ENCODE assay signal across 8 cellular contexts in the genomic region with DNA sequence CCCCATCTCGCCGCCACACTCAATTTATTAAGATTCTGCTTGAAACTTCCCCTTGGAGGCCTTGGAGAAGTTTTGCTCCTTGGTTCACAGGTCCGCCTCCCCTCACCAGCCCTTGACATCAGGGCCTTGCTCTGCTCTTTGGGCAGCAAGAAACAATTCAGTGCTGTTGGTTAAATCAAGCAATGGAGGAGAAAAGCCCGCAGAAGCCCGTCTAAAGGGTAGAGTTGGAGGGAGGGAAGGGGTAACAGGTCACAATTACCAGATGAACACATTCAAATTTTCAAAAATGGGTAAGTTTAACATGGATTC. TPM values are rescaled to one million over a fixed set of nuclear protein-coding genes. Genes with fewer than 3 reads are reported as not detected.
DNase-seq lines count a peak whose midpoint lies in the region; ATAC-seq and TF ChIP-seq lines count a peak whose summit lies in the region.

No MANE protein-coding gene starts in this region.

- H3K27ac ChIP-seq in SJSA1 (peak overlapping the region; percentile 95), dorsolateral prefrontal cortex (peak overlapping the region in 58 of 59 donors; percentile 4 to 95 (median 84)), aorta (ENCODE audit: low read depth in 1 of 2, low read length in 2 of 2) (peak overlapping the region; percentile 5 to 59)

- H3K36me3 ChIP-seq in SJSA1 (peaks cover 41% of the 10 kb centered on the region), aorta (ENCODE audit: control insufficient read depth in 1 of 2, insufficient read depth in 2 of 2, low read length in 1 of 2) (peaks cover 0 to 3% of the 10 kb centered on the region in 2 donors)

- peak overlapping the region; percentile 92 for H3K4me3 ChIP-seq in SJSA1
- H3K4me3 ChIP-seq in dorsolateral prefrontal cortex = peak overlapping the region; percentile 62 to 98 (median 84)
- peak overlapping the region; percentile 65 to 77 for H3K4me3 ChIP-seq in aorta (ENCODE audit: low read length in 2 of 2)

- in situ Hi-C loops in ACHN (cut with HindIII; ENCODE audit: low pct_ligation_motif_present, low pct_unique_long_range_greater_than_20kb, low sequenced_read_pairs) = no loop called here

- TF ChIP-seq CTCF in dorsolateral prefrontal cortex (IDR thresholded peaks at IDR 0.05 in 54 of 56, conservative IDR thresholded peaks at IDR 0.05 in 2 of 56; ENCODE audit: low read depth in 1 of 56, partially characterized antibody in 56 of 56) = no peak

- intact Hi-C loops in dorsolateral prefrontal cortex (cut with DNase I) = loop anchor here (1.0 to 10.0 kb wide), 3 partner anchors 114 to 231 kb away; partner anchors contain the start of genes HSPBAP1 (in 1 of the 2) and SLC49A4 (in 1 of the 2)
- intact Hi-C loops in aorta (cut with DNase I) = loop anchor here in 1 of 2 donors (5.0 kb wide), 1 partner anchor 119 kb away; the partner anchor contains the start of gene PARP14

- DNase-seq in ACHN (peak; percentile 14), SJSA1 (ENCODE audit: low read depth in 1 of 2, low spot score in 2 of 2) (no peak), dorsolateral prefrontal cortex (no peak), mucosa of gallbladder (ENCODE audit: low spot score) (peak; percentile 12), aorta (peak in 1 of 2 donors; percentile 50), SKM-1 treated with dmso at 0.1 percent for 144 hours (lab: John Stamatoyannopoulos, UW; ENCODE audit: unreplicated experiment) (no peak)

- H3K4me1 ChIP-seq in SJSA1 (replicated peaks) (peaks cover 10% of the 10 kb centered on the region), aorta (ENCODE audit: control insufficient read depth in 1 of 2, insufficient read depth in 2 of 2, low read length in 2 of 2) (no peaks in the 10 kb centered on the region)

- WGBS in aorta, 2 donors = 36% methylated on average over 5 of the region's 5 CpGs

- ATAC-seq in GM19455 (IDR thresholded peaks at IDR 0.05; ENCODE audit: unreplicated experiment) = peak; percentile 11
- ATAC-seq in aorta (ENCODE audit: low FRiP score) = no peak
- no peak for ATAC-seq in GM19463 (IDR thresholded peaks at IDR 0.05; ENCODE audit: unreplicated experiment)

- H3K27me3 ChIP-seq in SJSA1 (replicated peaks) (no peaks in the 10 kb centered on the region), dorsolateral prefrontal cortex (no peaks in the 10 kb centered on the region), aorta (ENCODE audit: control insufficient read depth in 1 of 2, insufficient read depth in 2 of 2, low read length in 1 of 2) (no peaks in the 10 kb centered on the region)

- no peaks in the 10 kb centered on the region for H3K9me3 ChIP-seq in SJSA1 (replicated peaks)
- no peaks in the 10 kb centered on the region for H3K9me3 ChIP-seq in aorta (ENCODE audit: control insufficient read depth, low read length)

RNA-seq across cellular contexts. Expression of gene PARP9, which starts 0.4 kb away (rescaled TPM):
- 7.3 and 8.3 TPM in 2 replicates for total RNA-seq in SJSA1 (2014; rRNA removed; shearing (Covaris generic))
- total RNA-seq in dorsolateral prefrontal cortex (10 to 100 TPM in 78 of 120 experiments, 1 to 10 TPM in 42; 4.7 to 38.4 (median 11.6) TPM), mucosa of gallbladder (29.6 TPM), aorta (10 to 100 TPM; 30.4 to 41.9 TPM)
- polyA plus RNA-seq in aorta = 10 to 100 TPM; 13.5 to 20.5 TPM

RNA-seq across cellular contexts. Expression of gene DTX3L, which starts 0.5 kb away (rescaled TPM):
- 7.2 and 10.9 TPM in 2 replicates for total RNA-seq in SJSA1 (2014; rRNA removed; shearing (Covaris generic))
- 10 to 100 TPM in 44 of 120 experiments, 1 to 10 TPM in 76; 2.9 to 28.9 (median 9.0) TPM for total RNA-seq in dorsolateral prefrontal cortex
- 39.9 TPM for total RNA-seq in mucosa of gallbladder
- 10 to 100 TPM; 26.6 to 33.3 TPM for total RNA-seq in aorta
- 1 to 10 TPM; 5.5 to 6.0 TPM for polyA plus RNA-seq in aorta

RNA-seq across cellular contexts. Expression of gene PARP15, which starts 13.8 kb away (rescaled TPM):
- total RNA-seq in SJSA1 (2014; rRNA removed; shearing (Covaris generic)) = not detected in 2 replicates
- total RNA-seq in dorsolateral prefrontal cortex (1 to 10 TPM in 11 of 120 experiments, under 1 TPM in 108, not detected in 1; 0.13 to 3.0 (median 0.57) TPM), mucosa of gallbladder (2.3 TPM), aorta (1 to 10 TPM; 2.3 to 7.3 TPM)
- under 1 TPM; 0.13 to 0.28 TPM for polyA plus RNA-seq in aorta

RNA-seq across cellular contexts. Expression of gene KPNA1, which starts 48.9 kb away (rescaled TPM):
- total RNA-seq in SJSA1 (2014; rRNA removed; shearing (Covaris generic)) = 25.0 and 47.1 TPM in 2 replicates
- total RNA-seq in dorsolateral prefrontal cortex = 100 to 1,000 TPM in 22 of 120 experiments, 10 to 100 TPM in 98; 54.6 to 126 (median 91.1) TPM
- 55.2 TPM for total RNA-seq in mucosa of gallbladder
- 10 to 100 TPM; 71.8 to 74.1 TPM for total RNA-seq in aorta
- 10 to 100 TPM; 11.6 to 14.9 TPM for polyA plus RNA-seq in aorta

Comparison
In these comparisons a context has a peak if more than half of its experiments do, and no peak if none do; other contexts are left out.
1. DNase-seq: peak in ACHN (single experiment) and mucosa of gallbladder (single experiment); none in SJSA1 (0 of 2), dorsolateral prefrontal cortex (0 of 10) and SKM-1 treated with dmso at 0.1 percent for 144 hours (single experiment).
2. H3K27ac ChIP-seq: peak in every context shown above with its lines; median percentile 95 in SJSA1; 84 in dorsolateral prefrontal cortex; 32 in aorta.
3. Peak in every context shown above with its lines, with median percentiles within 50 percentile points of each other: H3K4me3 ChIP-seq.